In the genomic region with DNA sequence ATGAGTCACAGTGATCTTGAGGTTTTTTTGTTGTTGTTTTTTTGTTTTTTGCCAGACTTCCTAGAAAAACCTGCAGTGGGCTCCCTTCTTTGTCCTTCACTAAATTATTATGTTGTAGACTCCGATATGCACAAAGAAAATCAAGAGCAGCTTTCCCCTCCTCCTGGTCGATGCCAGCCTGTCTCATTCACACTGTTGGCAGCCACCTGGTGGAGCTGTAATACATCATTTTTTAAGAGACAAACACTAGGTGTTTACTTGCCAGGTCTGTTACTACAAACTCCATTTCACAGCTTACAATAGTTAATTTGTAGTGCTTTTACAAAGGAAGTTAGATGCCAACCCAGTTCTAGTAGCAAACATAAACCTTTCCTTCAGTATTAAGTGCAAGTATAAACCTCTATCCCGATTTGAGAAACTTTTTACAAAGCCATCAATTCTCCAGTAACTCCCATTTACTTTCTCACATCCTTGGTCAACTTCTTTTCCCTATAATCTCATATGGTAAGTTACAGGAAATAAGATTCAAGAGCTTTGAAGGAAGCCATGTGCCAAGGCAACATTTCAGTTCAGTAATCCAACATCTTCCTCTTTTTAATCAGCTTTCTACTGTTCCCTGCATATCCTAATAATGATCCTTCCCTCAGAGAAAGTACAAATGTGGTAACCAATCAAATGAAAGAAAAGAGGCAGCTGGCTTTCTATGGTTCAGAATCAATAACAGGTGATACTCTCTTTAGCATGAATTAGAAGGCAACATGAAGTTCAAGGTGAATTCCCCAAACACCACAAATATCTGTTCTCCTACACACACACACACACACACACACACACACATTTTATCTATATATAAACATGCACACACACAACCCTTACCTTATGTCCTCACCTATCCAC, we compare ENCODE assay signal across 8 cellular contexts. TPM values are rescaled to one million over a fixed set of nuclear protein-coding genes. Genes with fewer than 3 reads are reported as not detected.
DNase-seq lines count a peak whose midpoint lies in the region; ATAC-seq and TF ChIP-seq lines count a peak whose summit lies in the region.

No MANE protein-coding gene starts in this region.

- H3K9me1 ChIP-seq in IMR-90 (ENCODE audit: insufficient read depth, low read length): no peaks in the 10 kb centered on the region

- dilution Hi-C loops in IMR-90 (cut with HindIII; ENCODE audit: low sequenced_read_pairs, unreplicated experiment): no loop called here

- no peaks in the 10 kb centered on the region for H3K9me3 ChIP-seq in IMR-90 (ENCODE audit: control insufficient read depth, insufficient read depth, low read length)

- no peaks in the 10 kb centered on the region for H3K27me3 ChIP-seq in IMR-90 (ENCODE audit: control insufficient read depth, insufficient read depth, low read length)

- POLR2A ChIA-PET in IMR-90 (lab: Charles Lee; ENCODE audit: unreplicated experiment): no interaction called here

- TF ChIP-seq CTCF in IMR-90 (conservative IDR thresholded peaks at IDR 0.05; ENCODE audit: low read depth, low read length): 0 out of 2 replicates have a peak, but pooled peaks have one; percentile 4

- no peak overlapping the region for H3K14ac ChIP-seq in IMR-90 (replicated peaks; ENCODE audit: low read depth, low read length)

- no peak overlapping the region for H4K5ac ChIP-seq in IMR-90 (ENCODE audit: low read depth, low read length)

- intact Hi-C loops in activated naive CD4-positive, alpha-beta T cell treated with anti-CD3 and anti-CD28 coated beads for 36 hours (cut with micrococcal nuclease): loop anchor here (1.0 to 5.0 kb wide), 15 partner anchors 14 to 598 kb away; a partner anchor contains a TSS
- intact Hi-C loops in IMR-90 (cut with micrococcal nuclease): no loop called here

- H2BK20ac ChIP-seq in IMR-90 (ENCODE audit: low read depth, low read length): no peak overlapping the region

- no peak overlapping the region for H3K27ac ChIP-seq in IMR-90 (ENCODE audit: insufficient read depth, low read length)

- no peak overlapping the region for H4K91ac ChIP-seq in IMR-90 (ENCODE audit: insufficient read depth, low read depth, low read length)

- H3K79me1 ChIP-seq in IMR-90 (ENCODE audit: low read depth in 1 of 2, low read length in 2 of 2): peaks cover 32 to 42% of the 10 kb centered on the region in 2 experiments

- H3K23ac ChIP-seq in IMR-90 (ENCODE audit: low read depth, low read length): no peak overlapping the region

- H3K4me1 Mint-ChIP-seq in activated naive CD4-positive, alpha-beta T cell treated with anti-CD3 and anti-CD28 coated beads for 36 hours (ENCODE audit: low read depth): peaks cover 45% of the 10 kb centered on the region
- H3K4me1 Mint-ChIP-seq in stimulated activated effector memory CD8-positive, alpha-beta T cell treated with anti-CD3 and anti-CD28 coated beads, Interleukin-12 subunit alpha, Interleukin-12 subunit beta, amount 100 ng/mL, for 72 hours: peaks cover 37% of the 10 kb centered on the region

- CTCF ChIA-PET in activated naive CD4-positive, alpha-beta T cell treated with anti-CD3 and anti-CD28 coated beads for 36 hours (lab: Charles Lee): interaction anchor here (0.6 to 1.9 kb wide), 11 partner anchors 9 to 337 kb away, joined by 3 to 7 read pairs (median 4); a partner anchor contains a TSS
- CTCF ChIA-PET in IMR-90 (lab: Yijun Ruan, JAX): interaction anchor here (1.6 kb wide), 1 partner anchor 10 kb away, joined by 5 read pairs; no protein-coding TSS in a partner anchor

- peaks cover 2% of the 10 kb centered on the region; the same call in 1 of the 2 replicates for H3K4me1 ChIP-seq in IMR-90 (ENCODE audit: control insufficient read depth, insufficient read depth, low read length)

- H2BK15ac ChIP-seq in IMR-90 (ENCODE audit: low read depth, low read length): no peak overlapping the region

- H3K18ac ChIP-seq in IMR-90 (ENCODE audit: low read depth, low read length): no peak overlapping the region

- no peak overlapping the region for H2AK5ac ChIP-seq in IMR-90 (ENCODE audit: low read depth, low read length)

- no peaks in the 10 kb centered on the region for H3K9me3 Mint-ChIP-seq in activated naive CD4-positive, alpha-beta T cell treated with anti-CD3 and anti-CD28 coated beads for 36 hours
- H3K9me3 Mint-ChIP-seq in stimulated activated effector memory CD8-positive, alpha-beta T cell treated with anti-CD3 and anti-CD28 coated beads, Interleukin-12 subunit alpha, Interleukin-12 subunit beta, amount 100 ng/mL, for 72 hours: no peaks in the 10 kb centered on the region

- in situ Hi-C loops in IMR-90 (cut with MboI; ENCODE audit: low sequenced_read_pairs): no loop called here

- H3K9ac ChIP-seq in IMR-90 (ENCODE audit: low read depth, low read length): no peak overlapping the region

- H3K36me3 Mint-ChIP-seq in activated naive CD4-positive, alpha-beta T cell treated with anti-CD3 and anti-CD28 coated beads for 36 hours (ENCODE audit: low read depth): peaks cover 13% of the 10 kb centered on the region
- peaks cover 33% of the 10 kb centered on the region for H3K36me3 Mint-ChIP-seq in stimulated activated effector memory CD8-positive, alpha-beta T cell treated with anti-CD3 and anti-CD28 coated beads, Interleukin-12 subunit alpha, Interleukin-12 subunit beta, amount 100 ng/mL, for 72 hours

- H2BK5ac ChIP-seq in IMR-90 (ENCODE audit: low read depth, low read length, poor library complexity, severe bottlenecking): no peak overlapping the region

- H3K27me3 Mint-ChIP-seq in activated naive CD4-positive, alpha-beta T cell treated with anti-CD3 and anti-CD28 coated beads for 36 hours (ENCODE audit: low read depth): no peaks in the 10 kb centered on the region

- no CpG with 5 or more reads among the region's 3 CpGs for WGBS in IMR-90 (ENCODE audit: extremely low coverage in 2 of 2, insufficient read length in 1 of 2), 2 experiments

- H2AK9ac ChIP-seq in IMR-90 (replicated peaks; ENCODE audit: low read depth, low read length, poor library complexity): no peak overlapping the region

- H3K36me3 ChIP-seq in IMR-90 (ENCODE audit: control insufficient read depth, insufficient read depth, low read length): peaks cover 1% of the 10 kb centered on the region; the same call in 1 of the 2 replicates

- H3K27ac Mint-ChIP-seq in activated naive CD4-positive, alpha-beta T cell treated with anti-CD3 and anti-CD28 coated beads for 36 hours: peak overlapping the region; percentile 87
- H3K27ac Mint-ChIP-seq in stimulated activated effector memory CD8-positive, alpha-beta T cell treated with anti-CD3 and anti-CD28 coated beads, Interleukin-12 subunit alpha, Interleukin-12 subunit beta, amount 100 ng/mL, for 72 hours: peak overlapping the region; percentile 85

- H3K56ac ChIP-seq in IMR-90 (ENCODE audit: extremely low read depth, insufficient read depth, low read length): no peak overlapping the region

- H3K4ac ChIP-seq in IMR-90 (ENCODE audit: low read depth, low read length): no peak overlapping the region

- peak; percentile 48 for DNase-seq in activated naive CD4-positive, alpha-beta T cell treated with anti-CD3 and anti-CD28 coated beads for 36 hours
- DNase-seq in activated naive CD4-positive, alpha-beta T cell treated with anti-CD3 and anti-CD28 coated beads, Interleukin-2, amount 50 U/mL, for 16 hours: no peak
- DNase-seq in IMR-90: no peak
- DNase-seq in effector CD4-positive, alpha-beta T cell: peak; percentile 6
- no peak for DNase-seq in stimulated activated effector memory CD8-positive, alpha-beta T cell treated with anti-CD3 and anti-CD28 coated beads, Interleukin-12 subunit alpha, Interleukin-12 subunit beta, amount 100 ng/mL, for 72 hours (ENCODE audit: low spot score in 2 of 2)

- no peak for TF ChIP-seq RAD21 in IMR-90 (IDR thresholded peaks at IDR 0.05; ENCODE audit: low read length)

- H4K8ac ChIP-seq in IMR-90 (ENCODE audit: low read depth in 2 of 2, low read length in 2 of 2): no peak overlapping the region

- H4K20me1 ChIP-seq in IMR-90 (ENCODE audit: insufficient read depth, low read length): peaks cover 21% of the 10 kb centered on the region; the same call in 1 of the 2 replicates

- TF ChIP-seq POLR2A in IMR-90 (IDR thresholded peaks at IDR 0.05; ENCODE audit: low read depth, low read length): no peak

- H2AFZ ChIP-seq in IMR-90 (replicated peaks; ENCODE audit: low read length, poor library complexity): no peak overlapping the region

- H2BK120ac ChIP-seq in IMR-90 (ENCODE audit: low read depth, low read length): no peak overlapping the region

- no peak overlapping the region for H3K4me2 ChIP-seq in IMR-90 (ENCODE audit: low read depth, low read length)

- peak overlapping the region; percentile 5 for H3K4me3 Mint-ChIP-seq in activated naive CD4-positive, alpha-beta T cell treated with anti-CD3 and anti-CD28 coated beads for 36 hours
- peak overlapping the region; percentile 51 for H3K4me3 Mint-ChIP-seq in stimulated activated effector memory CD8-positive, alpha-beta T cell treated with anti-CD3 and anti-CD28 coated beads, Interleukin-12 subunit alpha, Interleukin-12 subunit beta, amount 100 ng/mL, for 72 hours

- no TSS peak for BruUV-seq in IMR-90 (replicated peaks; lab: Mats Ljungman, UMichigan)

- ATAC-seq in IMR-90 (ENCODE audit: low read depth) (no peak), SK-N-SH treated with all-trans-retinoic acid at 6 μM for 48 hours (peak; percentile 73), GM21528 (IDR thresholded peaks at IDR 0.05; ENCODE audit: low FRiP score, unreplicated experiment) (no peak), HG02973 (IDR thresholded peaks at IDR 0.05; ENCODE audit: unreplicated experiment) (no peak)
- no peak for ATAC-seq in stimulated activated effector memory CD8-positive, alpha-beta T cell treated with anti-CD3 and anti-CD28 coated beads, Interleukin-12 subunit alpha, Interleukin-12 subunit beta, amount 100 ng/mL, for 72 hours

- no peak overlapping the region for H3K4me3 ChIP-seq in IMR-90 (ENCODE audit: insufficient read depth, low read depth, low read length)

TF ChIP-seq in IMR-90, 13 proteins besides CTCF, POLR2A, EP300 and RAD21 (continues in another document):
- TF ChIP-seq RFX5 (IDR thresholded peaks at IDR 0.05; ENCODE audit: low read depth, low read length) (no peak), MAZ (IDR thresholded peaks at IDR 0.05; ENCODE audit: borderline replicate concordance, low read depth, low read length) (no peak)

TF ChIP-seq in SK-N-SH treated with all-trans-retinoic acid at 6 μM for 48 hours, 23 proteins besides CTCF, POLR2A, EP300 and RAD21 (continues in another document):
- no peak for TF ChIP-seq OSR1 (CRISPR knock-in tag; IDR thresholded peaks at IDR 0.05)

RNA-seq across cellular contexts. Expression of a gene that starts 14.0 kb away (rescaled TPM):
- 10 to 100 TPM; 47.2 to 48.8 TPM for total RNA-seq in activated naive CD4-positive, alpha-beta T cell treated with anti-CD3 and anti-CD28 coated beads for 36 hours
- 56.7 and 69.7 TPM in 2 replicates for total RNA-seq in IMR-90 (2012; rRNA removed)
- 21.6 and 26.1 TPM in 2 replicates for polyA plus RNA-seq in IMR-90 (2012; rRNA removed)
- 6.9 and 12.3 TPM in 2 replicates for polyA plus RNA-seq in IMR-90 (2012; cell fraction: cytosol; rRNA removed)
- 5.6 and 13.9 TPM in 2 replicates for polyA plus RNA-seq in IMR-90 (2012; cell fraction: nucleus; rRNA removed; ENCODE audit: low replicate concordance)

RNA-seq across cellular contexts. Expression of a gene that starts 14.1 kb away (rescaled TPM):
- total RNA-seq in activated naive CD4-positive, alpha-beta T cell treated with anti-CD3 and anti-CD28 coated beads for 36 hours: 1 to 10 TPM in 1 of 2 experiments, under 1 TPM in 1; 0.98 to 1.4 TPM
- 2.5 and 2.8 TPM in 2 replicates for total RNA-seq in IMR-90 (2012; rRNA removed)
- 0.42 and 0.60 TPM in 2 replicates for polyA plus RNA-seq in IMR-90 (2012; rRNA removed)
- 0.12 and 0.66 TPM in 2 replicates for polyA plus RNA-seq in IMR-90 (2012; cell fraction: cytosol; rRNA removed)
- 0.08 and 0.88 TPM in 2 replicates for polyA plus RNA-seq in IMR-90 (2012; cell fraction: nucleus; rRNA removed; ENCODE audit: low replicate concordance)

Comparison
In these comparisons a context has a peak if more than half of its experiments do, and no peak if none do; other contexts are left out.
1. DNase-seq: peak in activated naive CD4-positive, alpha-beta T cell treated with anti-CD3 and anti-CD28 coated beads for 36 hours (single experiment) and effector CD4-positive, alpha-beta T cell (single experiment); none in activated naive CD4-positive, alpha-beta T cell treated with anti-CD3 and anti-CD28 coated beads, Interleukin-2, amount 50 U/mL, for 16 hours (single experiment), IMR-90 (single experiment) and stimulated activated effector memory CD8-positive, alpha-beta T cell treated with anti-CD3 and anti-CD28 coated beads, Interleukin-12 subunit alpha, Interleukin-12 subunit beta, amount 100 ng/mL, for 72 hours (0 of 2).